In the genomic region with DNA sequence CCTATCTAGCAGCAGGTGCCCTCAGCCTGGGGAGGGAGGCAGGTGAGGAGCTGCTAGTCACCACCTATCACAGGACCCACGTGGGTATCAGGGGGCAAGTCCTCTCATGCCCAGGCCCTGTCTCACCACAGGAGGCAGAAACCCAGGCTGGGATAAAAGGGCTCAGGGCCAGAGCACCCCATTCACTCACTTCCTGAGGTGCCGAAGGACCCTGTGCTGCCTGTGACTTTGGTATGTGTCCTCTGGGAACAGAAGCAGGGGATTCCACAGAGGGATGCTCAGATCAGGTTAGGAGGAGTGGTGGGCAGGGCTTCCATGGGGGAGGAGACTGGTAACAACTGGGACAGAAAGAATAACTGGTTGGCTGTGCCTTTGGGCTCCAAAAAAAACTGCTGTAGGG, we compare ENCODE assay signal across 37 cellular contexts. TPM values are rescaled to one million over a fixed set of nuclear protein-coding genes. Genes with fewer than 3 reads are reported as not detected.
DNase-seq lines count a peak whose midpoint lies in the region; ATAC-seq, FAIRE-seq and TF ChIP-seq lines count a peak whose summit lies in the region.
"Had no signal": no experiment of that assay in that cellular context is flagged by ENCODE, and none has a peak within 500 bp of the region (broad histone marks: within the 10 kb centered on the region; RNA-seq: fewer than 3 reads in every experiment).

A gene with protein sequence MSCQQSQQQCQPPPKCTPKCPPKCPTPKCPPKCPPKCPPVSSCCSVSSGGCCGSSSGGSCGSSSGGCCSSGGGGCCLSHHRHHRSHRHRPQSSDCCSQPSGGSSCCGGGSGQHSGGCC (plus strand): TSS at position 181 of the 400 bp plus-strand sequence. CDS start 1,043 bp downstream, outside the sequence.

- H3K27me3 Mint-ChIP-seq in MCF 10A (ENCODE audit: insufficient read depth, unreplicated experiment): no peaks in the 10 kb centered on the region

- peak within 1 kb of the TSS; percentile 21 for H3K27ac Mint-ChIP-seq in MCF 10A (ENCODE audit: low read depth, unreplicated experiment)
- H3K27ac Mint-ChIP-seq: activated CD4-positive, alpha-beta T cell treated with anti-CD3 and anti-CD28 coated beads, Interleukin-2, amount 10 ng/mL, durations not matched to agents 7 days and 5 days; natural killer cell had no signal

- H3K27me3 ChIP-seq in breast epithelium: peaks cover 0 to 4% of the 10 kb centered on the region in 2 donors
- H3K27me3 ChIP-seq: adrenal gland; BLaER1 treated with 17β-estradiol and CSF1 and Interleukin-3, amounts not matched to agents 10 nM and 100 nM; brain microvascular endothelial cell; Peyer's patch; right atrium auricular region had no signal

- CTCF ChIA-PET in MCF 10A (lab: Yijun Ruan, JAX): interaction anchor here (0.6 to 1.6 kb wide), 7 partner anchors 14 to 436 kb away, joined by 3 to 6 read pairs (median 3); a partner anchor contains a TSS
- CTCF ChIA-PET in GM10248 (lab: Yijun Ruan, JAX): no interaction called here

- no peaks in the 10 kb centered on the region for H3K4me1 ChIP-seq in breast epithelium
- H3K4me1 ChIP-seq: adrenal gland, Peyer's patch, right atrium auricular region, SJSA1, spleen had no signal

- no peak for FAIRE-seq in H54 (lab: Jason Lieb, UNC)
- FAIRE-seq: frontal cortex had no signal

- H3K4me3 Mint-ChIP-seq in MCF 10A (ENCODE audit: unreplicated experiment): no peak within 1 kb of the TSS
- H3K4me3 Mint-ChIP-seq: activated CD4-positive, alpha-beta T cell treated with anti-CD3 and anti-CD28 coated beads, Interleukin-2, amount 10 ng/mL, durations not matched to agents 7 days and 5 days; natural killer cell had no signal

- H3K9me3 Mint-ChIP-seq in MCF 10A (ENCODE audit: unreplicated experiment): no peaks in the 10 kb centered on the region
- H3K9me3 Mint-ChIP-seq: activated CD4-positive, alpha-beta T cell treated with anti-CD3 and anti-CD28 coated beads, Interleukin-2, amount 10 ng/mL, durations not matched to agents 7 days and 5 days; natural killer cell had no signal

- TF ChIP-seq CTCF in MCF 10A (IDR thresholded peaks at IDR 0.05; ENCODE audit: unreplicated experiment): no peak
- TF ChIP-seq CTCF in breast epithelium (IDR thresholded peaks at IDR 0.05): no peak
- TF ChIP-seq CTCF in epithelial cell of esophagus (IDR thresholded peaks at IDR 0.05; ENCODE audit: insufficient read depth, low read depth, low read length, missing control alignments): peak; percentile 30
- no peak for TF ChIP-seq CTCF in GM10248 (IDR thresholded peaks at IDR 0.05; ENCODE audit: control extremely low read depth, extremely low read depth, low read depth, missing control alignments)

- H3K27ac ChIP-seq in breast epithelium: no peak within 1 kb of the TSS
- H3K27ac ChIP-seq: adrenal gland; BLaER1 treated with 17β-estradiol and CSF1 and Interleukin-3, amounts not matched to agents 10 nM and 100 nM; brain microvascular endothelial cell; GM23248; Peyer's patch; right atrium auricular region; SJSA1; spleen; thoracic aorta had no signal

- no peak within 1 kb of the TSS for H3K4me3 ChIP-seq in breast epithelium
- no peak within 1 kb of the TSS for H3K4me3 ChIP-seq in epithelial cell of esophagus (ENCODE audit: low read length)
- H3K4me3 ChIP-seq: adrenal gland; BLaER1 treated with 17β-estradiol and CSF1 and Interleukin-3, amounts not matched to agents 10 nM and 100 nM; GM23248; Peyer's patch; right atrium auricular region; SJSA1; spleen; thoracic aorta had no signal

- ATAC-seq in HG03025 (IDR thresholded peaks at IDR 0.05; ENCODE audit: low FRiP score, unreplicated experiment): no peak
- ATAC-seq: left ventricle myocardium superior, natural killer cell had no signal

- H3K36me3 Mint-ChIP-seq in MCF 10A (ENCODE audit: insufficient read depth, unreplicated experiment): no peaks in the 10 kb centered on the region
- H3K36me3 Mint-ChIP-seq: natural killer cell had no signal

- no peaks in the 10 kb centered on the region for H3K36me3 ChIP-seq in breast epithelium
- H3K36me3 ChIP-seq: adrenal gland; BLaER1 treated with 17β-estradiol and CSF1 and Interleukin-3, amounts not matched to agents 10 nM and 100 nM; brain microvascular endothelial cell; Peyer's patch; right atrium auricular region; SJSA1; spleen; thoracic aorta had no signal

- DNase-seq in MCF 10A (ENCODE audit: unreplicated experiment) (peak; percentile 82), breast epithelium (ENCODE audit: low spot score in 2 of 2) (no peak), NCI-H1105 treated with DMSO at 0.1 percent for 48 hours (lab: John Stamatoyannopoulos, UW) (peak; percentile 15), epithelial cell of esophagus (ENCODE audit: low read depth) (peak; percentile 91), ureter (ENCODE audit: low spot score) (peak; percentile 57), GM10248 (ENCODE audit: extremely low spot score) (no peak), H54 (ENCODE audit: insufficient read length, low spot score) (no peak)
- DNase-seq: activated CD4-positive, alpha-beta T cell treated with anti-CD3 and anti-CD28 coated beads, Interleukin-2, amount 10 ng/mL, durations not matched to agents 7 days and 5 days; activated naive CD4-positive, alpha-beta T cell treated with Interleukin-2 at 50 U/mL for 16 hours; activated T-cell treated with anti-CD3 and anti-CD28 coated beads, Interleukin-2, amount 50 U/mL, for 48 hours; adrenal gland; brain microvascular endothelial cell; COR-L47; effector CD4-positive, alpha-beta T cell; EL; GM23248; hippocampal formation; Kasumi-1; left ventricle myocardium superior; midbrain; natural killer cell; NCI-H1048; NCI-H2107; NCI-H510A treated with DMSO at 0.1 percent for 48 hours; Peyer's patch; spleen; stimulated activated CD4-positive, alpha-beta T cell treated with anti-CD3 and anti-CD28 coated beads, Interleukin-4, amount 100 ng/mL, for 1 hour; stimulated activated naive CD4-positive, alpha-beta T cell; T-helper 2 cell had no signal

- POLR2A ChIA-PET in MCF 10A (lab: Yijun Ruan, JAX): interaction anchor here (0.8 to 3.1 kb wide), 6 partner anchors 9 to 28 kb away, joined by 3 to 18 read pairs (median 6); a partner anchor contains a TSS
- POLR2A ChIA-PET in GM10248 (lab: Yijun Ruan, JAX): no interaction called here

- no peaks in the 10 kb centered on the region for H3K9me3 ChIP-seq in breast epithelium
- H3K9me3 ChIP-seq: adrenal gland; BLaER1 treated with 17β-estradiol and CSF1 and Interleukin-3, amounts not matched to agents 10 nM and 100 nM; Peyer's patch; right atrium auricular region; SJSA1; spleen; thoracic aorta had no signal

- H3K4me1 Mint-ChIP-seq in MCF 10A (ENCODE audit: insufficient read depth, unreplicated experiment): peaks cover 10% of the 10 kb centered on the region
- H3K4me1 Mint-ChIP-seq: activated CD4-positive, alpha-beta T cell treated with anti-CD3 and anti-CD28 coated beads, Interleukin-2, amount 10 ng/mL, durations not matched to agents 7 days and 5 days; natural killer cell had no signal

- intact Hi-C loops in MCF 10A (cut with micrococcal nuclease): no loop called here
- intact Hi-C loops in breast epithelium (cut with DNase I; ENCODE audit: low total_unique reads): no loop called here

- no peak for TF ChIP-seq POLR2A in breast epithelium (IDR thresholded peaks at IDR 0.05)
- TF ChIP-seq POLR2A in H54 (IDR thresholded peaks at IDR 0.05; ENCODE audit: low read depth, low read length): no peak

- no TSS peak for BruUV-seq in MCF 10A (replicated peaks; lab: Mats Ljungman, UMichigan)

RNA-seq across cellular contexts. Expression of the gene that starts here (rescaled TPM):
- total RNA-seq in MCF 10A (2022): 1.3 and 1.9 TPM in 2 replicates
- not detected for total RNA-seq in breast epithelium
- not detected for total RNA-seq in ureter
- total RNA-seq: A673; activated CD4-positive, alpha-beta T cell treated with anti-CD3 and anti-CD28 coated beads, Interleukin-2, amount 10 ng/mL, durations not matched to agents 7 days and 5 days; adrenal gland; frontal cortex; GM23248; left ventricle myocardium superior; natural killer cell; osteoblast; Peyer's patch; right atrium auricular region; SJSA1; spleen; thoracic aorta had no signal

Comparison
In these comparisons a context has a peak if more than half of its experiments do, and no peak if none do; other contexts are left out.
1. DNase-seq: peak in MCF 10A (single experiment), NCI-H1105 treated with DMSO at 0.1 percent for 48 hours (single experiment) and epithelial cell of esophagus (single experiment); none in breast epithelium (0 of 2), GM10248 (single experiment) and H54 (single experiment).
2. Peak in DNase-seq in ureter; RNA of the gene not detected or under 1 TPM.